Comparison of ENCODE assay signal across 27 cellular contexts in genomic region chr2:47167149-47167548, GRCh38. TPM values are rescaled to one million over a fixed set of nuclear protein-coding genes. Genes with fewer than 3 reads are reported as not detected.
DNase-seq lines count a peak whose midpoint lies in the region; ATAC-seq, FAIRE-seq and TF ChIP-seq lines count a peak whose summit lies in the region.
"Had no signal": no experiment of that assay in that cellular context is flagged by ENCODE, and none has a peak within 500 bp of the region (broad histone marks: within the 10 kb centered on the region; RNA-seq: fewer than 3 reads in every experiment).

No MANE protein-coding gene starts in this region.

- peaks cover 61% of the 10 kb centered on the region for H4K20me1 ChIP-seq in GM23248 (ENCODE audit: insufficient read depth)
- H4K20me1 ChIP-seq in K562 (replicated peaks; ENCODE audit: control insufficient read depth, insufficient read depth, low read length), result peaks cover 60% of the 10 kb centered on the region

- H3K9me1 ChIP-seq in K562 (ENCODE audit: control insufficient read depth, insufficient read depth, low read length), result no peaks in the 10 kb centered on the region

- peaks cover 2% of the 10 kb centered on the region for H3K9me3 Mint-ChIP-seq in glutamatergic neuron (ENCODE audit: unreplicated experiment)
- H3K9me3 Mint-ChIP-seq in naive thymus-derived CD8-positive, alpha-beta T cell, result no peaks in the 10 kb centered on the region
- H3K9me3 Mint-ChIP-seq: CD4-positive, alpha-beta memory T cell; H9 had no signal

- H3K36me3 ChIP-seq in GM23248 (ENCODE audit: low read depth) (peaks cover 68% of the 10 kb centered on the region), K562 (ENCODE audit: control insufficient read depth, insufficient read depth, low read length) (peaks cover 93% of the 10 kb centered on the region), psoas muscle (ENCODE audit: insufficient read depth in 1 of 2, low read depth in 1 of 2) (peaks cover 0 to 78% of the 10 kb centered on the region in 2 donors)

- no peak overlapping the region for H3K4me3 Mint-ChIP-seq in glutamatergic neuron (ENCODE audit: unreplicated experiment)
- no peak overlapping the region for H3K4me3 Mint-ChIP-seq in naive thymus-derived CD8-positive, alpha-beta T cell
- H3K4me3 Mint-ChIP-seq: H9 had no signal

- H3K27me3 ChIP-seq in GM23248 (replicated peaks; ENCODE audit: insufficient read depth) (no peaks in the 10 kb centered on the region), K562 (ENCODE audit: control insufficient read depth in 2 of 2, insufficient read depth in 2 of 2, low read length in 2 of 2) (no peaks in the 10 kb centered on the region), psoas muscle (ENCODE audit: insufficient read depth in 3 of 3, low read length in 2 of 3) (no peaks in the 10 kb centered on the region)
- H3K27me3 ChIP-seq: BLaER1 treated with 17β-estradiol and CSF1 and Interleukin-3, amounts not matched to agents 10 nM and 100 nM had no signal

- TF ChIP-seq RAD21 in A549 (conservative IDR thresholded peaks at IDR 0.05 in 1 of 2, IDR thresholded peaks at IDR 0.05 in 1 of 2) (no peak), K562 (CRISPR knock-in tag; conservative IDR thresholded peaks at IDR 0.05 in 1 of 2, IDR thresholded peaks at IDR 0.05 in 1 of 2) (no peak)

- intact Hi-C loops in K562 (cut with micrococcal nuclease) (no loop called here), psoas muscle (cut with DNase I) (no loop called here)

- POLR2A ChIA-PET in A549 (lab: Yijun Ruan, JAX), result interaction anchor here (0.6 to 0.8 kb wide), 4 partner anchors 102 to 1738 kb away, joined by 3 to 4 read pairs (median 4); no protein-coding TSS in a partner anchor
- POLR2A ChIA-PET in K562 (lab: Yijun Ruan, JAX), result no interaction called here
- POLR2A ChIA-PET in naive thymus-derived CD8-positive, alpha-beta T cell (lab: Charles Lee), result no interaction called here

- no peak for FAIRE-seq in A549 (lab: Jason Lieb, UNC)
- FAIRE-seq in K562 (lab: Jason Lieb, UNC), result no peak
- FAIRE-seq: GM12891, GM19239, HTR-8/SVneo had no signal

- H3K9ac ChIP-seq in GM23248 (no peak overlapping the region), K562 (ENCODE audit: insufficient read depth in 1 of 2, low read depth in 2 of 2, low read length in 2 of 2) (no peak overlapping the region)
- H3K9ac ChIP-seq: BLaER1 treated with 17β-estradiol and CSF1 and Interleukin-3, amounts not matched to agents 10 nM and 100 nM had no signal

- ATAC-seq in A549 (no peak), K562 (no peak), psoas muscle (no peak)
- no peak for ATAC-seq in naive thymus-derived CD8-positive, alpha-beta T cell
- ATAC-seq: Panc1 had no signal

- H3K36me3 Mint-ChIP-seq in glutamatergic neuron (ENCODE audit: unreplicated experiment), result peaks cover 7% of the 10 kb centered on the region
- H3K36me3 Mint-ChIP-seq in naive thymus-derived CD8-positive, alpha-beta T cell, result peaks cover 8 to 78% (median 20%) of the 10 kb centered on the region in 3 donors

- in situ Hi-C loops in GM23248 (cut with MboI), result no loop called here
- in situ Hi-C loops in K562 (cut with MboI), result no loop called here

- H3K27ac Mint-ChIP-seq in glutamatergic neuron (ENCODE audit: unreplicated experiment), result no peak overlapping the region
- H3K27ac Mint-ChIP-seq in naive thymus-derived CD8-positive, alpha-beta T cell, result no peak overlapping the region

- DNase-seq in A549 (ENCODE audit: low read depth in 1 of 2, low spot score in 1 of 2) (no peak), GM23248 (peak; percentile 24), K562 (ENCODE audit: extremely low read depth in 1 of 4, low spot score in 3 of 4) (no peak), psoas muscle (no peak), glutamatergic neuron (no peak), mesenteric fat pad (ENCODE audit: low spot score) (no peak)
- no peak for DNase-seq in naive thymus-derived CD8-positive, alpha-beta T cell
- DNase-seq: CD4-positive, alpha-beta memory T cell; COR-L47; GDM1; H9; KG1; MM.1S; NCI-H1417; NCI-H1694; NCI-H2029 treated with DMSO at 0.1 percent for 48 hours; NCI-H446 treated with DMSO at 0.1 percent for 48 hours; NCI-H526; NCI-H82; NK-92 treated with Interleukin-12 subunit alpha and Interleukin-12 subunit beta, amount 100 ng/mL, for 24 hours; SHP77 treated with DMSO at 0.1 percent for 48 hours; SW 1271 had no signal

- H3K79me2 ChIP-seq in GM23248 (ENCODE audit: insufficient read depth), result peaks cover 97% of the 10 kb centered on the region
- H3K79me2 ChIP-seq in K562 (ENCODE audit: control insufficient read depth, insufficient read depth, low read length), result peaks cover 89% of the 10 kb centered on the region

- peak overlapping the region; percentile 6; the same call in 2 of the 3 replicates for H3K4me2 ChIP-seq in A549
- no peak overlapping the region for H3K4me2 ChIP-seq in GM23248 (ENCODE audit: unreplicated experiment)
- no peak overlapping the region for H3K4me2 ChIP-seq in K562 (ENCODE audit: insufficient read depth, low read length)

- H3K4me1 ChIP-seq in A549, result peaks cover 96% of the 10 kb centered on the region
- peaks cover 63% of the 10 kb centered on the region for H3K4me1 ChIP-seq in GM23248 (ENCODE audit: insufficient read depth)
- peaks cover 0 to 2% of the 10 kb centered on the region in 2 experiments; a peak in 2 of 5 replicates for H3K4me1 ChIP-seq in K562 (replicated peaks in 1 of 2; ENCODE audit: control insufficient read depth in 2 of 2, insufficient read depth in 2 of 2, low read length in 2 of 2)
- peaks cover 59% of the 10 kb centered on the region for H3K4me1 ChIP-seq in psoas muscle

- H3K27ac ChIP-seq in A549 (no peak overlapping the region), GM23248 (0 out of 2 replicates have a peak overlapping the region, but pooled peaks have one; percentile 6), K562 (ENCODE audit: extremely low read depth, low read depth, low read length) (no peak overlapping the region), psoas muscle (peak overlapping the region; percentile 47)
- H3K27ac ChIP-seq: BLaER1 treated with 17β-estradiol and CSF1 and Interleukin-3, amounts not matched to agents 10 nM and 100 nM had no signal

- peaks cover 34% of the 10 kb centered on the region for H3K4me1 Mint-ChIP-seq in glutamatergic neuron (ENCODE audit: low read depth, unreplicated experiment)
- H3K4me1 Mint-ChIP-seq in naive thymus-derived CD8-positive, alpha-beta T cell, result peaks cover 25 to 76% (median 66%) of the 10 kb centered on the region in 4 donors

- CTCF ChIA-PET in A549 (lab: Yijun Ruan, JAX) (interaction anchor here (6.2 kb wide), 1 partner anchor 156 kb away, joined by 23 read pairs; no protein-coding TSS in a partner anchor), K562 (lab: Yijun Ruan, JAX; ENCODE audit: low intra/inter-chr PET ratio) (no interaction called here)

- BruUV-seq in K562 (replicated peaks; lab: Mats Ljungman, UMichigan), result no TSS peak

- no peaks in the 10 kb centered on the region for H3K9me2 ChIP-seq in GM23248 (ENCODE audit: insufficient read depth)

- H3K27me3 Mint-ChIP-seq in glutamatergic neuron (ENCODE audit: unreplicated experiment), result peaks cover 3% of the 10 kb centered on the region
- no peaks in the 10 kb centered on the region for H3K27me3 Mint-ChIP-seq in naive thymus-derived CD8-positive, alpha-beta T cell
- H3K27me3 Mint-ChIP-seq: CD4-positive, alpha-beta memory T cell had no signal

- peaks cover 86% of the 10 kb centered on the region for H3F3A ChIP-seq in GM23248 (ENCODE audit: insufficient read depth)

- no peak for TF ChIP-seq POLR2A in A549 (IDR thresholded peaks at IDR 0.05; ENCODE audit: low read length)
- TF ChIP-seq POLR2A in K562 (conservative IDR thresholded peaks at IDR 0.05), result no peak

- no peaks in the 10 kb centered on the region for H3K9me3 ChIP-seq in A549
- no peaks in the 10 kb centered on the region for H3K9me3 ChIP-seq in GM23248 (ENCODE audit: low read depth)
- H3K9me3 ChIP-seq in K562 (replicated peaks; ENCODE audit: control insufficient read depth, insufficient read depth, low read depth, low read length), result no peaks in the 10 kb centered on the region
- H3K9me3 ChIP-seq in psoas muscle, result no peaks in the 10 kb centered on the region
- H3K9me3 ChIP-seq: BLaER1 treated with 17β-estradiol and CSF1 and Interleukin-3, amounts not matched to agents 10 nM and 100 nM had no signal

- no peak overlapping the region for H3K4me3 ChIP-seq in A549
- H3K4me3 ChIP-seq in GM23248, result no peak overlapping the region
- H3K4me3 ChIP-seq in K562, result no peak overlapping the region
- H3K4me3 ChIP-seq in psoas muscle, result no peak overlapping the region
- H3K4me3 ChIP-seq: BLaER1 treated with 17β-estradiol and CSF1 and Interleukin-3, amounts not matched to agents 10 nM and 100 nM had no signal

- H2AFZ ChIP-seq in GM23248 (no peak overlapping the region), K562 (ENCODE audit: low read depth, low read length) (no peak overlapping the region)

- WGBS in A549 (ENCODE audit: missing lambda C conversion rate), result 78% methylated on average over 5 of the region's 5 CpGs
- WGBS in GM23248 (ENCODE audit: low coverage in 1 of 2, low lambda C conversion rate in 2 of 2, missing lambda C conversion rate in 2 of 2), 2 experiments, result 85 to 88% methylated on average over 5 of the region's 5 CpGs
- 93% methylated on average over 5 of the region's 5 CpGs for WGBS in K562 (ENCODE audit: insufficient coverage, low coverage, missing lambda C conversion rate)
- 49 to 80% (median 54%) methylated on average over 5 of the region's 5 CpGs for WGBS in psoas muscle, 3 donors

- TF ChIP-seq EP300 in A549 (IDR thresholded peaks at IDR 0.05), result no peak
- no peak for TF ChIP-seq EP300 in K562 (IDR thresholded peaks at IDR 0.05; ENCODE audit: low read length)

- no peak for TF ChIP-seq CTCF in A549 (IDR thresholded peaks at IDR 0.05)
- TF ChIP-seq CTCF in K562 (IDR thresholded peaks at IDR 0.05 in 2 of 3, conservative IDR thresholded peaks at IDR 0.05 in 1 of 3; ENCODE audit: insufficient read depth in 2 of 3, low read depth in 1 of 3, low read length in 3 of 3), result no peak
- no peak for TF ChIP-seq CTCF in psoas muscle (IDR thresholded peaks at IDR 0.05)
- no peak for TF ChIP-seq CTCF in glutamatergic neuron (IDR thresholded peaks at IDR 0.05; ENCODE audit: partially characterized antibody, unreplicated experiment)

RNA-seq across cellular contexts. Expression of gene CALM2, which starts 9.2 kb away (rescaled TPM):
- polyA plus RNA-seq in A549 (2011; rRNA removed), result 1,000 and 1,652 TPM in 2 replicates
- polyA plus RNA-seq in A549 (2012; cell fraction: cytosol; rRNA removed), result 421 and 548 TPM in 2 replicates
- 121 and 248 TPM in 2 replicates for polyA plus RNA-seq in A549 (2012; cell fraction: nucleus; rRNA removed)
- 1,376 to 1,704 TPM (median 1,440 TPM) in 3 replicates for polyA plus RNA-seq in A549 (2017; fragmentation: RNase III; extraction: RNeasy Plus Mini Kit Qiagen cat#74134 plus additional on column Dnase treatment)
- 173 and 174 TPM in 2 replicates for polyA minus RNA-seq in A549 (2011; rRNA and poly(A)+ RNA removed)
- 1,056 and 1,083 TPM in 2 replicates for total RNA-seq in GM23248 (2014; rRNA removed; shearing (Covaris generic))
- 2,147 and 2,171 TPM in 2 replicates for polyA plus RNA-seq in GM23248 (2016; fragmentation: Nextera tagmentation; extraction: Ambion mirVana)
- 47.4 and 171 TPM in 2 replicates for total RNA-seq in K562 (2011; cell fraction: chromatin; rRNA removed; ENCODE audit: low replicate concordance)
- total RNA-seq in K562 (2011; cell fraction: nucleolus; rRNA removed), result 27.7 and 36.5 TPM in 2 replicates
- 119 and 209 TPM in 2 replicates for total RNA-seq in K562 (2011; cell fraction: nucleoplasm; rRNA removed)
- total RNA-seq in K562 (2014; rRNA removed), result 304 and 331 TPM in 2 replicates
- total RNA-seq in K562 (2014; rRNA removed; fragmentation: Illumina TruSeq; extraction: Trizol), result 656 and 729 TPM in 2 replicates
- total RNA-seq in K562 (2015; rRNA removed; fragmentation: Illumina TruSeq; extraction: Trizol), result 436 and 447 TPM in 2 replicates
- total RNA-seq in K562 (2021), result 357 and 363 TPM in 2 replicates
- polyA plus RNA-seq in K562 (2011; rRNA removed), result 225 and 326 TPM in 2 replicates
- 55.4 and 201 TPM in 2 replicates for polyA plus RNA-seq in K562 (2011; cell fraction: cytosol; rRNA removed)
- 55.4 and 96.4 TPM in 2 replicates for polyA plus RNA-seq in K562 (2011; cell fraction: nucleus; rRNA removed)
- polyA plus RNA-seq in K562 (2012), result 409 and 511 TPM in 2 replicates
- polyA plus RNA-seq in K562 (2014; fragmentation: Illumina TruSeq; extraction: Trizol), result 457 and 479 TPM in 2 replicates
- polyA plus RNA-seq in K562 (2014; fragmentation: Nextera tagmentation; extraction: Ambion mirVana), result 1,000 to 10,000 TPM; 1,257 to 1,855 TPM
- 316 and 329 TPM in 2 replicates for polyA plus RNA-seq in K562 (2014; rRNA removed)
- polyA minus RNA-seq in K562 (2011; rRNA and poly(A)+ RNA removed), result 319 and 344 TPM in 2 replicates
- 93.9 and 115 TPM in 2 replicates for polyA minus RNA-seq in K562 (2011; cell fraction: cytosol; rRNA and poly(A)+ RNA removed)
- polyA minus RNA-seq in K562 (2011; cell fraction: nucleus; rRNA and poly(A)+ RNA removed), result 54.7 and 100 TPM in 2 replicates
- 100 to 1,000 TPM; 125 to 435 (median 151) TPM for total RNA-seq in psoas muscle
- polyA plus RNA-seq in psoas muscle, result 100 to 1,000 TPM; 135 to 524 (median 139) TPM
- total RNA-seq in glutamatergic neuron (ENCODE audit: unreplicated experiment), result 1,225 TPM
- total RNA-seq in mesenteric fat pad, result 354 TPM
- total RNA-seq in naive thymus-derived CD8-positive, alpha-beta T cell, result 100 to 1,000 TPM; 282 to 296 TPM
- polyA plus RNA-seq in naive thymus-derived CD8-positive, alpha-beta T cell, result 100 to 1,000 TPM; 663 to 978 (median 796) TPM

RNA-seq across cellular contexts. Expression of gene STPG4, which starts 12.0 kb away (rescaled TPM):
- polyA plus RNA-seq in A549 (2011; rRNA removed), result 0.09 and 0.13 TPM in 2 replicates
- polyA plus RNA-seq in A549 (2012; cell fraction: cytosol; rRNA removed), result 0.13 TPM in 1 of 2 replicates, not detected in the other
- 0.12 and 0.33 TPM in 2 replicates for polyA plus RNA-seq in A549 (2012; cell fraction: nucleus; rRNA removed)
- 0.05 to 0.16 TPM (median 0.14 TPM) in 3 replicates for polyA plus RNA-seq in A549 (2017; fragmentation: RNase III; extraction: RNeasy Plus Mini Kit Qiagen cat#74134 plus additional on column Dnase treatment)
- 0.29 and 0.33 TPM in 2 replicates for polyA minus RNA-seq in A549 (2011; rRNA and poly(A)+ RNA removed)
- total RNA-seq in GM23248 (2014; rRNA removed; shearing (Covaris generic)), result not detected in 2 replicates
- polyA plus RNA-seq in GM23248 (2016; fragmentation: Nextera tagmentation; extraction: Ambion mirVana), result not detected in 2 replicates
- total RNA-seq in K562 (2011; cell fraction: chromatin; rRNA removed; ENCODE audit: low replicate concordance), result 0.51 and 0.72 TPM in 2 replicates
- 0.79 TPM in 1 of 2 replicates, not detected in the other for total RNA-seq in K562 (2011; cell fraction: nucleolus; rRNA removed)
- total RNA-seq in K562 (2011; cell fraction: nucleoplasm; rRNA removed), result not detected in 2 replicates
- 0.68 TPM in 1 of 2 replicates, not detected in the other for total RNA-seq in K562 (2014; rRNA removed)
- 0.22 and 0.38 TPM in 2 replicates for total RNA-seq in K562 (2014; rRNA removed; fragmentation: Illumina TruSeq; extraction: Trizol)
- not detected in 2 replicates for total RNA-seq in K562 (2015; rRNA removed; fragmentation: Illumina TruSeq; extraction: Trizol)
- not detected in 2 replicates for total RNA-seq in K562 (2021)
- not detected in 2 replicates for polyA plus RNA-seq in K562 (2011; rRNA removed)
- polyA plus RNA-seq in K562 (2011; cell fraction: cytosol; rRNA removed), result not detected in 2 replicates
- polyA plus RNA-seq in K562 (2011; cell fraction: nucleus; rRNA removed), result 0.24 TPM in 1 of 2 replicates, not detected in the other
- polyA plus RNA-seq in K562 (2012), result 0.26 TPM in 1 of 2 replicates, not detected in the other
- polyA plus RNA-seq in K562 (2014; fragmentation: Illumina TruSeq; extraction: Trizol), result 0.10 TPM in 1 of 2 replicates, not detected in the other
- not detected for polyA plus RNA-seq in K562 (2014; fragmentation: Nextera tagmentation; extraction: Ambion mirVana)
- 0.28 TPM in 1 of 2 replicates, not detected in the other for polyA plus RNA-seq in K562 (2014; rRNA removed)
- 0.33 and 0.39 TPM in 2 replicates for polyA minus RNA-seq in K562 (2011; rRNA and poly(A)+ RNA removed)
- not detected in 2 replicates for polyA minus RNA-seq in K562 (2011; cell fraction: cytosol; rRNA and poly(A)+ RNA removed)
- 0.44 TPM in 1 of 2 replicates, not detected in the other for polyA minus RNA-seq in K562 (2011; cell fraction: nucleus; rRNA and poly(A)+ RNA removed)
- total RNA-seq in psoas muscle, result not detected
- under 1 TPM in 1 of 3 donors, not detected in 2; 0.03 TPM for polyA plus RNA-seq in psoas muscle
- 1.3 TPM for total RNA-seq in glutamatergic neuron (ENCODE audit: unreplicated experiment)
- total RNA-seq in mesenteric fat pad, result not detected
- 1 to 10 TPM in 1 of 2 experiments, under 1 TPM in 1; 0.47 to 1.0 TPM for total RNA-seq in naive thymus-derived CD8-positive, alpha-beta T cell
- not detected for polyA plus RNA-seq in naive thymus-derived CD8-positive, alpha-beta T cell
- polyA plus RNA-seq: CD4-positive, alpha-beta memory T cell had no signal

Comparison
In these comparisons a context has a peak if more than half of its experiments do, and no peak if none do; other contexts are left out.
1. H3K27ac ChIP-seq: peak in GM23248 (single experiment) and psoas muscle (single experiment); none in A549 (0 of 2) and K562 (single experiment).